ENCODE assay signal across 21 cellular contexts in the genomic region with DNA sequence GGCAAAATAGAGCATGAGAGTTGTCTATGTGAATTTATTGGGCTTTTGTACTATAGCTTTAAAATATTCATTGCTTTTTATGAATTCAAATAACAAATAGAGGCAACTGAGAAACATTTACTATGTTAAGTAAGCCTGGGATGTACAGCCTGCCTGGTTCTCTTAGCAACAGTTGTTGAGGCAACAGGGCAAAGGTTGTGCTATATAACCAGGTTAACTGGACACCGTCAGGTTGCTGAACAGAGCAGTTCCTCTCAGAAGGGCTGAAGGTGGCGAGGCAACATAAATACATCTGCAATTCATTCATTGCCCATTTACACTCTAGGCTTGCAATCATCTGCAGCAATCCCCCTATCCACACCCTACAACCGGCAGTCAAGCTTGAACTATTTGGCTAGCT.
"Had no signal": no experiment of that assay in that cellular context is flagged by ENCODE, and none has a peak within 500 bp of the region (broad histone marks: within the 10 kb centered on the region; RNA-seq: fewer than 3 reads in every experiment).

No MANE protein-coding gene starts in this region.

- DNase-seq: activated CD4-positive, alpha-beta T cell treated with anti-CD3 and anti-CD28 coated beads for 1 hour; activated CD4-positive, alpha-beta T cell treated with anti-CD3 and anti-CD28 coated beads, Interleukin-2, amount 50 U/mL, for 4 hours; activated CD8-positive, alpha-beta memory T cell treated with anti-CD3 and anti-CD28 coated beads for 24 hours; activated CD8-positive, alpha-beta memory T cell treated with anti-CD3 and anti-CD28 coated beads, Interleukin-2, amount 50 U/mL, for 4 hours; activated T-cell treated with anti-CD3 and anti-CD28 coated beads, Interleukin-2, amount 50 U/mL, for 24 hours; aorta; dorsolateral prefrontal cortex; gastrocnemius medialis; hypothalamus; islet precursor cell; left cardiac atrium; naive thymus-derived CD8-positive, alpha-beta T cell; stimulated activated CD4-positive, alpha-beta T cell treated with anti-CD3 and anti-CD28 coated beads, Interleukin-12 subunit alpha, Interleukin-12 subunit beta, amount 100 ng/mL, for 4 hours; stimulated activated CD4-positive, alpha-beta T cell treated with anti-CD3 and anti-CD28 coated beads, Interleukin-4, amount 100 ng/mL, for 4 hours; stimulated activated naive CD8-positive, alpha-beta T cell treated with anti-CD3 and anti-CD28 coated beads, Interleukin-15, Interleukin-2, amounts not matched to agents 100 U/mL and 50 U/mL, for 24 hours; T-helper 9 cell had no signal

- H3K9me3 ChIP-seq: esophagus muscularis mucosa, gastrocnemius medialis had no signal

- H3K27me3 ChIP-seq: dorsolateral prefrontal cortex, esophagus muscularis mucosa, gastrocnemius medialis had no signal

- H3K4me3 ChIP-seq: dorsolateral prefrontal cortex, esophagus muscularis mucosa, gastrocnemius medialis, lung had no signal

- H3K4me1 ChIP-seq: esophagus muscularis mucosa had no signal

- FAIRE-seq: urothelium cell line had no signal

- H3K36me3 ChIP-seq: esophagus muscularis mucosa, gastrocnemius medialis had no signal

- H3K27ac ChIP-seq: esophagus muscularis mucosa, gastrocnemius medialis had no signal

- ATAC-seq: activated naive CD4-positive, alpha-beta T cell treated with anti-CD3 and anti-CD28 coated beads, Interleukin-2, amount 50 U/mL, for 72 hours; activated T-helper 17 cell treated with anti-CD3 and anti-CD28 coated beads, Interleukin-2, amount 50 U/mL, for 72 hours; gastrocnemius medialis; left cardiac atrium; naive thymus-derived CD8-positive, alpha-beta T cell; stimulated activated naive CD8-positive, alpha-beta T cell treated with anti-CD3 and anti-CD28 coated beads, Interleukin-15, Interleukin-2, amounts not matched to agents 100 U/mL and 50 U/mL, for 24 hours had no signal
